8 cellular contexts compared by ENCODE assay signal in the genomic region with DNA sequence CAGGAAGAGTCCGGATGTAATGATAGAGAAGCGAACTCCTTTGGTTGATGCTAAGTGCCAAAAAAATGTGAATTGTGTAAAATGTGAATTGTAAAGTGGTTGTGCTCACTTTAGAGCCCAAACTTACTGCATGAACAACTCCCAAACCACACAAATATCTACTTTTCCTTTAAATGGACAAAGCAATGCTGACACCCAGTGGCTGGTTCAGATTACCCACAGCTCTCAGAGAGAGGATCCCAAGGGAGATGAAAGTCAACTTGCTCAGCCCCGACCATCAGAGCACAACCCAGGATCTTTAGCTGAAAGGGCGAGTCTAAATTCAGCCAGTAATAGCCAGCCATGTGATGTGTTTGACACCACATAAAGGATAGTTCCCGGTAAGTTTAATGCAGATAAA.
DNase-seq lines count a peak whose midpoint lies in the region; ATAC-seq and TF ChIP-seq lines count a peak whose summit lies in the region.

No MANE protein-coding gene starts in this region.

- no peak overlapping the region for H3K27ac ChIP-seq in gastrocnemius medialis

- peak in 2 of 5 experiments; percentile 19 to 24 for TF ChIP-seq CTCF in gastrocnemius medialis (IDR thresholded peaks at IDR 0.05 in 4 of 5, conservative IDR thresholded peaks at IDR 0.05 in 1 of 5)

- no peak overlapping the region for H3K4me3 ChIP-seq in gastrocnemius medialis

- peak; percentile 60 for DNase-seq in D341Med (ENCODE audit: low spot score)
- DNase-seq in HT-29 (ENCODE audit: low spot score) = peak; percentile 65
- no peak for DNase-seq in left lobe of liver (ENCODE audit: low spot score)
- DNase-seq in cerebellar cortex (ENCODE audit: low spot score) = no peak
- DNase-seq in epidermal melanocyte (ENCODE audit: insufficient read length, low spot score) = no peak
- DNase-seq in gastrocnemius medialis = no peak
- DNase-seq in activated gamma-delta T cell treated with Interleukin-2 at 50 U/mL for 16 hours = no peak

- no peak for TF ChIP-seq POLR2A in gastrocnemius medialis (IDR thresholded peaks at IDR 0.05)

- H3K27me3 ChIP-seq in gastrocnemius medialis = no peaks in the 10 kb centered on the region

- H3K4me1 ChIP-seq in gastrocnemius medialis = peaks cover 0 to 10% of the 10 kb centered on the region in 2 donors

- in situ Hi-C loops in gastrocnemius medialis (cut with MboI; ENCODE audit: low sequenced_read_pairs in 4 of 4) = no loop called here

- intact Hi-C loops in gastrocnemius medialis (cut with DNase I; ENCODE audit: low total_unique reads) = loop anchor here (10.0 kb wide), 1 partner anchor 447 kb away; no protein-coding TSS in a partner anchor

- H3K36me3 ChIP-seq in gastrocnemius medialis = no peaks in the 10 kb centered on the region

- peak; percentile 62; the same call in 2 of the 3 replicates for ATAC-seq in SK-N-SH treated with all-trans-retinoic acid at 6 μM for 48 hours
- peak; percentile 71 for ATAC-seq in left lobe of liver
- ATAC-seq in gastrocnemius medialis = no peak

- H3K9me3 ChIP-seq in gastrocnemius medialis = no peaks in the 10 kb centered on the region

TF ChIP-seq in SK-N-SH treated with all-trans-retinoic acid at 6 μM for 48 hours, 23 proteins besides CTCF, POLR2A, EP300 and RAD21:
- TF ChIP-seq ZNF565 (CRISPR knock-in tag; conservative IDR thresholded peaks at IDR 0.05; ENCODE audit: low read depth) (no peak), TOX (CRISPR knock-in tag; IDR thresholded peaks at IDR 0.05; ENCODE audit: borderline replicate concordance) (no peak), SNAI2 (CRISPR knock-in tag; IDR thresholded peaks at IDR 0.05) (no peak), RARB (CRISPR knock-in tag; IDR thresholded peaks at IDR 0.05) (no peak), ISL1 (CRISPR knock-in tag; IDR thresholded peaks at IDR 0.05) (no peak), OSR1 (CRISPR knock-in tag; IDR thresholded peaks at IDR 0.05) (no peak), TCF4 (CRISPR knock-in tag; IDR thresholded peaks at IDR 0.05; ENCODE audit: borderline replicate concordance) (no peak)

Comparison
In these comparisons a context has a peak if more than half of its experiments do, and no peak if none do; other contexts are left out.
1. DNase-seq: peak in D341Med (single experiment) and HT-29 (single experiment); none in left lobe of liver (single experiment), cerebellar cortex (single experiment), epidermal melanocyte (single experiment), gastrocnemius medialis (0 of 2) and activated gamma-delta T cell treated with Interleukin-2 at 50 U/mL for 16 hours (single experiment).
2. ATAC-seq: peak in SK-N-SH treated with all-trans-retinoic acid at 6 μM for 48 hours (single experiment) and left lobe of liver (single experiment); none in gastrocnemius medialis (0 of 2).